ENCODE assay signal across 15 cellular contexts in genomic region chr20:32468860-32469259, GRCh38.
DNase-seq lines count a peak whose midpoint lies in the region; ATAC-seq and TF ChIP-seq lines count a peak whose summit lies in the region.
"Had no signal": no experiment of that assay in that cellular context is flagged by ENCODE, and none has a peak within 500 bp of the region (broad histone marks: within the 10 kb centered on the region; RNA-seq: fewer than 3 reads in every experiment).

No MANE protein-coding gene starts in this region.

- H3K36me3 ChIP-seq in NT2/D1 (ENCODE audit: insufficient read depth, insufficient read length, low read length) (peaks cover 55% of the 10 kb centered on the region), subcutaneous abdominal adipose tissue (ENCODE audit: control insufficient read depth in 5 of 5, insufficient read depth in 5 of 5, low read length in 5 of 5) (peaks cover 0 to 15% (median 6%) of the 10 kb centered on the region in 5 donors)
- H3K36me3 ChIP-seq in naive thymus-derived CD4-positive, alpha-beta T cell (ENCODE audit: control insufficient read depth in 2 of 3, insufficient read depth in 3 of 3, low read length in 3 of 3) = peaks cover 0 to 72% (median 7%) of the 10 kb centered on the region in 3 experiments
- H3K36me3 ChIP-seq: suprapubic skin had no signal

- H3K4me3 Mint-ChIP-seq in naive thymus-derived CD4-positive, alpha-beta T cell = no peak overlapping the region
- H3K4me3 Mint-ChIP-seq in H9 = no peak overlapping the region
- H3K4me3 Mint-ChIP-seq: effector memory CD8-positive, alpha-beta T cell had no signal

- H3K4me3 ChIP-seq in NT2/D1 (ENCODE audit: insufficient read length, low read depth) = no peak overlapping the region
- no peak overlapping the region for H3K4me3 ChIP-seq in naive thymus-derived CD4-positive, alpha-beta T cell (ENCODE audit: low read length)
- no peak overlapping the region for H3K4me3 ChIP-seq in subcutaneous abdominal adipose tissue (ENCODE audit: low read depth in 1 of 5, low read length in 5 of 5)
- H3K4me3 ChIP-seq: skin epidermis, suprapubic skin had no signal

- no peak overlapping the region for H2BK20ac ChIP-seq in H9 (ENCODE audit: low read depth, low read length, poor library complexity, severe bottlenecking)

- no peak overlapping the region for H3K14ac ChIP-seq in H9 (ENCODE audit: insufficient read depth, low read length)

- DNase-seq in NT2/D1 (ENCODE audit: low read depth, low spot score) (no peak), dermis blood vessel endothelial cell (peak; percentile 38), H9 (no peak)
- DNase-seq in naive thymus-derived CD4-positive, alpha-beta T cell = no peak
- DNase-seq: caudate nucleus; effector memory CD8-positive, alpha-beta T cell; KG1; NCI-H2029 treated with DMSO at 0.1 percent for 48 hours; NCI-H446 treated with DMSO at 0.1 percent for 48 hours had no signal

- TF ChIP-seq CTCF in H9 (conservative IDR thresholded peaks at IDR 0.05) = no peak

- no peaks in the 10 kb centered on the region for H3K27me3 Mint-ChIP-seq in naive thymus-derived CD4-positive, alpha-beta T cell
- H3K27me3 Mint-ChIP-seq in H9 (ENCODE audit: low read depth) = no peaks in the 10 kb centered on the region
- H3K27me3 Mint-ChIP-seq: effector memory CD8-positive, alpha-beta T cell had no signal

- CTCF ChIA-PET in naive thymus-derived CD4-positive, alpha-beta T cell (lab: Charles Lee) = interaction anchor here (0.6 to 0.9 kb wide), 3 partner anchors 12 to 241 kb away, joined by 3 to 4 read pairs (median 3); no protein-coding TSS in a partner anchor

- H3K79me1 ChIP-seq in H9 (ENCODE audit: insufficient read depth, low read depth, low read length, poor library complexity, severe bottlenecking) = no peaks in the 10 kb centered on the region

- H3K23me2 ChIP-seq in H9 (ENCODE audit: insufficient read length, low read depth, low read length, poor library complexity, severe bottlenecking) = no peaks in the 10 kb centered on the region

- no peak overlapping the region for H2BK120ac ChIP-seq in H9 (ENCODE audit: low read depth, low read length, poor library complexity, severe bottlenecking)

- H2BK12ac ChIP-seq in H9 (ENCODE audit: insufficient read length, low read depth, low read length) = no peak overlapping the region

- peaks cover 0 to 13% (median 0%) of the 10 kb centered on the region in 5 donors for H3K36me3 Mint-ChIP-seq in naive thymus-derived CD4-positive, alpha-beta T cell
- H3K36me3 Mint-ChIP-seq in H9 (ENCODE audit: insufficient read depth in 1 of 3, low read depth in 3 of 3) = peaks cover 2 to 27% (median 18%) of the 10 kb centered on the region in 3 experiments; a peak in 4 of 7 replicates

- no peak overlapping the region for H3K4ac ChIP-seq in H9 (ENCODE audit: low read depth, low read length)

- H2AK5ac ChIP-seq in H9 (ENCODE audit: insufficient read length, low read length) = no peak overlapping the region

- no peak overlapping the region for H3K18ac ChIP-seq in H9 (ENCODE audit: insufficient read length, low read depth, low read length)

- H2BK5ac ChIP-seq in H9 (ENCODE audit: insufficient read length, low read length) = no peak overlapping the region

- H3K27me3 ChIP-seq in NT2/D1 (ENCODE audit: insufficient read depth, insufficient read length) (no peaks in the 10 kb centered on the region), subcutaneous abdominal adipose tissue (ENCODE audit: control insufficient read depth in 5 of 5, insufficient read depth in 4 of 5, low read length in 5 of 5) (no peaks in the 10 kb centered on the region), H9 (ENCODE audit: insufficient read depth, low read length) (no peaks in the 10 kb centered on the region)
- H3K27me3 ChIP-seq in naive thymus-derived CD4-positive, alpha-beta T cell (ENCODE audit: control insufficient read depth in 2 of 2, insufficient read depth in 2 of 2, low read length in 2 of 2) = no peaks in the 10 kb centered on the region
- H3K27me3 ChIP-seq: suprapubic skin had no signal

- H3K9ac ChIP-seq in NT2/D1 (ENCODE audit: insufficient read length, low read depth) = peak overlapping the region; percentile 42
- H3K9ac ChIP-seq in subcutaneous abdominal adipose tissue (ENCODE audit: low read length in 5 of 5) = peak overlapping the region in 1 of 5 donors; percentile 53
- no peak overlapping the region for H3K9ac ChIP-seq in H9 (ENCODE audit: extremely low read depth, insufficient read length, low read length)

- intact Hi-C loops in naive thymus-derived CD4-positive, alpha-beta T cell (cut with micrococcal nuclease) = no loop called here

- H3K79me2 ChIP-seq in H9 (ENCODE audit: insufficient read depth, low read length) = no peaks in the 10 kb centered on the region

- no peak overlapping the region for H2AFZ ChIP-seq in H9 (ENCODE audit: low read length)

- H3K27ac Mint-ChIP-seq in naive thymus-derived CD4-positive, alpha-beta T cell = peak overlapping the region in 4 of 9 donors; percentile 32 to 73 (median 46)
- peak overlapping the region in 1 of 3 experiments; percentile 87; a peak in 2 of 7 replicates for H3K27ac Mint-ChIP-seq in H9

- no peak overlapping the region for H3K56ac ChIP-seq in H9 (ENCODE audit: insufficient read length, low read depth, low read length)

- peaks cover 4% of the 10 kb centered on the region for H4K20me1 ChIP-seq in H9 (ENCODE audit: control insufficient read depth, insufficient read depth, insufficient read length)

- H3K4me1 Mint-ChIP-seq in naive thymus-derived CD4-positive, alpha-beta T cell = peaks cover 4 to 23% (median 17%) of the 10 kb centered on the region in 7 donors
- peaks cover 29 to 31% of the 10 kb centered on the region in 2 experiments for H3K4me1 Mint-ChIP-seq in H9

- H4K5ac ChIP-seq in H9 (ENCODE audit: insufficient read length, low read depth, low read length) = no peak overlapping the region

- H3K9me3 Mint-ChIP-seq in naive thymus-derived CD4-positive, alpha-beta T cell = no peaks in the 10 kb centered on the region
- no peaks in the 10 kb centered on the region for H3K9me3 Mint-ChIP-seq in H9
- H3K9me3 Mint-ChIP-seq: effector memory CD8-positive, alpha-beta T cell had no signal

- H3K9me3 ChIP-seq in NT2/D1 (ENCODE audit: insufficient read depth, low read length) (no peaks in the 10 kb centered on the region), subcutaneous abdominal adipose tissue (ENCODE audit: control insufficient read depth in 5 of 5, low read length in 5 of 5) (no peaks in the 10 kb centered on the region), H9 (ENCODE audit: control insufficient read depth, low read depth, low read length) (no peaks in the 10 kb centered on the region)
- H3K9me3 ChIP-seq in naive thymus-derived CD4-positive, alpha-beta T cell (ENCODE audit: control insufficient read depth in 2 of 3, low read length in 3 of 3) = no peaks in the 10 kb centered on the region
- H3K9me3 ChIP-seq: suprapubic skin had no signal

- no CpG with 5 or more reads among the region's 7 CpGs for WGBS in H9 (ENCODE audit: extremely low coverage, insufficient read length, low lambda C conversion rate)

- H3T11ph ChIP-seq in H9 (ENCODE audit: low read length) = no peak overlapping the region

- H2BK15ac ChIP-seq in H9 (ENCODE audit: low read depth, low read length) = no peak overlapping the region

- H3K23ac ChIP-seq in H9 (ENCODE audit: insufficient read length, low read depth, low read length) = no peak overlapping the region

- ATAC-seq in naive thymus-derived CD4-positive, alpha-beta T cell = no peak
- ATAC-seq in GM18517 (IDR thresholded peaks at IDR 0.05; ENCODE audit: unreplicated experiment) = no peak
- ATAC-seq in GM21381 (IDR thresholded peaks at IDR 0.05; ENCODE audit: unreplicated experiment) = no peak
- ATAC-seq: effector memory CD8-positive, alpha-beta T cell had no signal

- H3K4me1 ChIP-seq in NT2/D1 (ENCODE audit: insufficient read depth, insufficient read length) (peaks cover 39% of the 10 kb centered on the region), subcutaneous abdominal adipose tissue (ENCODE audit: control insufficient read depth in 5 of 5, insufficient read depth in 5 of 5, low read length in 5 of 5) (peaks cover 8 to 98% (median 73%) of the 10 kb centered on the region in 5 donors), H9 (ENCODE audit: insufficient read depth, low read length) (no peaks in the 10 kb centered on the region)
- no peaks in the 10 kb centered on the region for H3K4me1 ChIP-seq in naive thymus-derived CD4-positive, alpha-beta T cell (ENCODE audit: control insufficient read depth in 2 of 2, insufficient read depth in 2 of 2, low read length in 2 of 2)

- H3K27ac ChIP-seq in naive thymus-derived CD4-positive, alpha-beta T cell (ENCODE audit: low read depth, low read length) = peak overlapping the region; percentile 11
- H3K27ac ChIP-seq in subcutaneous abdominal adipose tissue (ENCODE audit: low read depth, low read length) = peak overlapping the region; percentile 70
- no peak overlapping the region for H3K27ac ChIP-seq in H9 (ENCODE audit: insufficient read length, low read depth, low read length)
- H3K27ac ChIP-seq: HL-60, suprapubic skin had no signal

- H4K8ac ChIP-seq in H9 (replicated peaks; ENCODE audit: insufficient read length, low read depth, low read length) = no peak overlapping the region

- H3K4me2 ChIP-seq in H9 (ENCODE audit: insufficient read depth, insufficient read length, low read length) = no peak overlapping the region

- H4K91ac ChIP-seq in H9 (ENCODE audit: insufficient read length, low read depth, low read length) = no peak overlapping the region

- POLR2A ChIA-PET in naive thymus-derived CD4-positive, alpha-beta T cell (lab: Charles Lee) = no interaction called here
